7 cellular contexts compared by ENCODE assay signal in genomic region chr14:96038558-96038919, GRCh38. TPM values are rescaled to one million over a fixed set of nuclear protein-coding genes. Genes with fewer than 3 reads are reported as not detected.
DNase-seq lines count a peak whose midpoint lies in the region; ATAC-seq, FAIRE-seq and TF ChIP-seq lines count a peak whose summit lies in the region.

No MANE protein-coding gene starts in this region.

- no peaks in the 10 kb centered on the region for H3K9me3 ChIP-seq in NT2/D1 (ENCODE audit: insufficient read depth, low read length)
- no peaks in the 10 kb centered on the region for H3K9me3 ChIP-seq in esophagus muscularis mucosa

- H3K4me1 ChIP-seq in NT2/D1 (ENCODE audit: insufficient read depth, insufficient read length), result peaks cover 2% of the 10 kb centered on the region
- H3K4me1 ChIP-seq in esophagus muscularis mucosa, result peaks cover 9 to 55% (median 48%) of the 10 kb centered on the region in 4 donors

- no peak for FAIRE-seq in urothelium cell line (lab: Jason Lieb, UNC)

- TF ChIP-seq POLR2A in esophagus muscularis mucosa (IDR thresholded peaks at IDR 0.05; ENCODE audit: low read depth), result no peak

- H3K36me3 ChIP-seq in NT2/D1 (ENCODE audit: insufficient read depth, insufficient read length, low read length), result peaks cover 27% of the 10 kb centered on the region
- no peaks in the 10 kb centered on the region for H3K36me3 ChIP-seq in esophagus muscularis mucosa

- DNase-seq in NT2/D1 (ENCODE audit: low read depth, low spot score) (no peak), esophagus muscularis mucosa (ENCODE audit: extremely low spot score) (no peak), skeletal muscle cell (ENCODE audit: low read depth) (no peak), urothelium cell line (ENCODE audit: low spot score) (no peak)

- TF ChIP-seq EP300 in esophagus muscularis mucosa (IDR thresholded peaks at IDR 0.05), result no peak

- intact Hi-C loops in esophagus muscularis mucosa (cut with DNase I), result no loop called here

- 41% methylated on average over 10 of the region's 10 CpGs for WGBS in esophagus muscularis mucosa

- H3K27me3 ChIP-seq in NT2/D1 (ENCODE audit: insufficient read depth, insufficient read length), result peaks cover 22% of the 10 kb centered on the region
- no peaks in the 10 kb centered on the region for H3K27me3 ChIP-seq in esophagus muscularis mucosa

- H3K27ac ChIP-seq in esophagus muscularis mucosa (replicated peaks in 1 of 4), result peak overlapping the region; percentile 90 to 93 (median 90)

- peak overlapping the region; percentile 56 for H3K9ac ChIP-seq in NT2/D1 (ENCODE audit: insufficient read length, low read depth)

- ATAC-seq in GM21723 (IDR thresholded peaks at IDR 0.05; ENCODE audit: unreplicated experiment) (peak; percentile 8), HG03520 (IDR thresholded peaks at IDR 0.05; ENCODE audit: unreplicated experiment) (no peak), HG03571 (IDR thresholded peaks at IDR 0.05; ENCODE audit: unreplicated experiment) (no peak)

- no peak for TF ChIP-seq CTCF in esophagus muscularis mucosa (IDR thresholded peaks at IDR 0.05)

- peak overlapping the region; percentile 84 for H3K4me3 ChIP-seq in NT2/D1 (ENCODE audit: insufficient read length, low read depth)
- peak overlapping the region; percentile 70 to 90 (median 83) for H3K4me3 ChIP-seq in esophagus muscularis mucosa
- peak overlapping the region; percentile 83 for H3K4me3 ChIP-seq in skeletal muscle cell (ENCODE audit: low read depth, low read length)

RNA-seq across cellular contexts. Expression of gene C14orf132, which starts 0.6 kb away (rescaled TPM):
- total RNA-seq in esophagus muscularis mucosa, result 10 to 100 TPM; 28.3 to 78.3 (median 59.2) TPM
